Comparison of ENCODE assay signal across 34 cellular contexts in the genomic region with DNA sequence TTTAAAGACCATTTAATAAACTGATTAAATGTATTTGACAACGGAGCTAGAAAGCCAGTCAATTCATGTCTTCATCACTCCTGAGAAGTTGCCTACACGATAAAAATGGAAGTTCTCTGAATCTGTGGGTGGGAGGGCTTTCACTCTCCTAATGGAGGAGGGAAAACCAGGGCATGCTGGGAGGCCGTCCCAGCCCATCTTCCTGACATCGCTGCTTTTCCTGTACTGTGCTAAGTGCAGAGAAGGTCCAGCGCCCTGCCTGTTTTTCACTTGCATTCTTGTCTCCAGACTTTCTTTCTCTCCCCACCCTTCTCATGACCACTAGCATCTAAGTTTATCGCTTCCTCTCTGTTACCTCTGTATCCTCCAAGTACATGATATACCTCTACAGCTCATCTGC.
DNase-seq lines count a peak whose midpoint lies in the region; ATAC-seq, FAIRE-seq and TF ChIP-seq lines count a peak whose summit lies in the region.
"Had no signal": no experiment of that assay in that cellular context is flagged by ENCODE, and none has a peak within 500 bp of the region (broad histone marks: within the 10 kb centered on the region; RNA-seq: fewer than 3 reads in every experiment).

No MANE protein-coding gene starts in this region.

- H3K9me3 ChIP-seq in RWPE2 (ENCODE audit: severe bottlenecking): no peaks in the 10 kb centered on the region
- H3K9me3 ChIP-seq: A549, BE2C, BLaER1, Caco-2 had no signal

- no peak for TF ChIP-seq CTCF in RWPE2 (IDR thresholded peaks at IDR 0.05; ENCODE audit: poor library complexity, severe bottlenecking)

- H3K27ac ChIP-seq in RWPE2 (ENCODE audit: poor library complexity, severe bottlenecking): no peak overlapping the region
- H3K27ac ChIP-seq: 22Rv1; A549; BLaER1; BLaER1 treated with 17β-estradiol and CSF1 and Interleukin-3, amounts not matched to agents 10 nM and 100 nM; C4-2B had no signal

- H3K4me3 ChIP-seq in RWPE2 (ENCODE audit: severe bottlenecking): no peak overlapping the region
- H3K4me3 ChIP-seq: A549; BLaER1; BLaER1 treated with 17β-estradiol and CSF1 and Interleukin-3, amounts not matched to agents 10 nM and 100 nM had no signal

- ATAC-seq in RWPE2 (ENCODE audit: low read depth) (no peak), GM19455 (IDR thresholded peaks at IDR 0.05; ENCODE audit: unreplicated experiment) (no peak), HG03139 (IDR thresholded peaks at IDR 0.05; ENCODE audit: unreplicated experiment) (no peak)
- ATAC-seq: A549; CD8-positive, alpha-beta T cell had no signal

- H3K27me3 ChIP-seq in RWPE2 (ENCODE audit: insufficient read depth, poor library complexity, severe bottlenecking): peaks cover under 1% of the 10 kb centered on the region
- H3K27me3 ChIP-seq: BE2C; BLaER1; BLaER1 treated with 17β-estradiol and CSF1 and Interleukin-3, amounts not matched to agents 10 nM and 100 nM had no signal

- no peaks in the 10 kb centered on the region for H3K36me3 ChIP-seq in RWPE2 (ENCODE audit: low read depth)
- H3K36me3 ChIP-seq: BE2C; BLaER1; BLaER1 treated with 17β-estradiol and CSF1 and Interleukin-3, amounts not matched to agents 10 nM and 100 nM had no signal

- peak; percentile 4 for DNase-seq in activated effector memory CD4-positive, alpha-beta T cell treated with anti-CD3 and anti-CD28 coated beads, Interleukin-2, amount 50 U/mL, for 16 hours
- DNase-seq in activated effector memory CD4-positive, alpha-beta T cell treated with Interleukin-2 at 50 U/mL for 16 hours: no peak
- DNase-seq in CD1c-positive myeloid dendritic cell (ENCODE audit: extremely low spot score): peak; percentile 8
- DNase-seq in RWPE2 (ENCODE audit: low spot score): peak; percentile 11
- no peak for DNase-seq in urothelium cell line (ENCODE audit: low spot score)
- no peak for DNase-seq in mucosa of gallbladder (ENCODE audit: low spot score)
- DNase-seq: 8988T; ACHN; AML-193; BE2C; C1 segment of cervical spinal cord; Caco-2; Calu3; CD4-positive, alpha-beta memory T cell; CD4-positive, alpha-beta T cell; CD4-positive, CD25-positive, alpha-beta regulatory T cell; CD8-positive, alpha-beta memory T cell; CD8-positive, alpha-beta T cell; COR-L47; DMS 273 treated with DMSO at 0.1 percent for 48 hours; DMS153; DMS53; DMS79; DMS79 treated with DMSO at 0.1 percent for 48 hours; DND-41 had no signal

- FAIRE-seq in urothelium cell line (lab: Jason Lieb, UNC): peak; percentile 61
- FAIRE-seq: A204.1, A549, D721Med had no signal

- H3K4me1 ChIP-seq in RWPE2 (ENCODE audit: insufficient read depth, poor library complexity, severe bottlenecking): no peaks in the 10 kb centered on the region
- H3K4me1 ChIP-seq: A549; BE2C; BLaER1; BLaER1 treated with 17β-estradiol and CSF1 and Interleukin-3, amounts not matched to agents 10 nM and 100 nM; Caco-2 had no signal

Comparison
In these comparisons a context has a peak if more than half of its experiments do, and no peak if none do; other contexts are left out.
1. DNase-seq: peak in activated effector memory CD4-positive, alpha-beta T cell treated with anti-CD3 and anti-CD28 coated beads, Interleukin-2, amount 50 U/mL, for 16 hours (single experiment), CD1c-positive myeloid dendritic cell (single experiment) and RWPE2 (single experiment); none in activated effector memory CD4-positive, alpha-beta T cell treated with Interleukin-2 at 50 U/mL for 16 hours (single experiment), urothelium cell line (single experiment) and mucosa of gallbladder (single experiment).